Comparison of ENCODE assay signal across 2 cellular contexts in the genomic region with DNA sequence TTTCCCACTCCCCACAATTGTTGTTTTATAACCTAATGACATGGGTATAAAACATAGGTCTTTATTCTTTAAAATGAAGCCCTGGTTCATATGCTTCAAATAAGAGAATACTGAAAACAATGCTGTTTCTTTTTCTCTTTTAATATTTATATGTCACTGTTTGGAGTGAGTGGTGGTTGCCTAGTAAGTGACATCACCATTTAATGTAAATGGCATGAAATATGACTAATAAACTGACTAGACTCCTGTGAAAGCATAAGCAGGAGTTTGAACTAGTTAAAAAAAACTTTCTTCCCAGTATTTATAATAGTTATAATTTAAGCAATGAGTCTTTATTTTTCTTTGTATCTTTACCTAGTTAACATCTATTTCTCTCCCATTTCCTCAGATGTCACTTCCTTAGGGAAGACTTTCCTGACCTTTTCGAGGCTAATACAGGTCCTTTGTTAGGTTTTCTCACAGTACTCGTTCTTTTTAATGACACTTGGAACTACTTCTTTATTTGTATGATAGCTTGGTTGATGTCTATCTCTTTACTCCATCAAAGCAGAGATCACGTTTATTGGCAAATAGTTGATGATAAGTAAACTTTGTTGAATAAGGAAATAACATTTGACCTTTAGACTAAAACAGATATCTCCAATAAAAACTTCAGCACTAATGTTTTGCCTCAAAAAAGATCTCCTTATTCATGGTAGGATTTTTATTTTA.
A peak's percentile ranks its signal among the peaks of the same experiment; 100 is the strongest.
TF ChIP-seq lines count a peak whose summit lies in the region.

No MANE protein-coding gene starts in this region.

TF ChIP-seq in A549, 52 proteins besides CTCF, POLR2A, EP300 and RAD21:
- no peak for TF ChIP-seq FOSL2 (IDR thresholded peaks at IDR 0.05)
- TF ChIP-seq FOSL2 (CRISPR knock-in tag; IDR thresholded peaks at IDR 0.05), result peak; percentile 48
- TF ChIP-seq, protein P1, sequence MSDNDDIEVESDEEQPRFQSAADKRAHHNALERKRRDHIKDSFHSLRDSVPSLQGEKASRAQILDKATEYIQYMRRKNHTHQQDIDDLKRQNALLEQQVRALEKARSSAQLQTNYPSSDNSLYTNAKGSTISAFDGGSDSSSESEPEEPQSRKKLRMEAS (IDR thresholded peaks at IDR 0.05), result no peak
- TF ChIP-seq SREBF2 (IDR thresholded peaks at IDR 0.05), result no peak

TF ChIP-seq in SK-N-SH, 30 proteins besides CTCF, POLR2A, EP300 and RAD21:
- TF ChIP-seq, protein P2, sequence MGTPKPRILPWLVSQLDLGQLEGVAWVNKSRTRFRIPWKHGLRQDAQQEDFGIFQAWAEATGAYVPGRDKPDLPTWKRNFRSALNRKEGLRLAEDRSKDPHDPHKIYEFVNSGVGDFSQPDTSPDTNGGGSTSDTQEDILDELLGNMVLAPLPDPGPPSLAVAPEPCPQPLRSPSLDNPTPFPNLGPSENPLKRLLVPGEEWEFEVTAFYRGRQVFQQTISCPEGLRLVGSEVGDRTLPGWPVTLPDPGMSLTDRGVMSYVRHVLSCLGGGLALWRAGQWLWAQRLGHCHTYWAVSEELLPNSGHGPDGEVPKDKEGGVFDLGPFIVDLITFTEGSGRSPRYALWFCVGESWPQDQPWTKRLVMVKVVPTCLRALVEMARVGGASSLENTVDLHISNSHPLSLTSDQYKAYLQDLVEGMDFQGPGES (IDR thresholded peaks at IDR 0.05; ENCODE audit: low read depth, low read length), result no peak
- TF ChIP-seq, protein P3, sequence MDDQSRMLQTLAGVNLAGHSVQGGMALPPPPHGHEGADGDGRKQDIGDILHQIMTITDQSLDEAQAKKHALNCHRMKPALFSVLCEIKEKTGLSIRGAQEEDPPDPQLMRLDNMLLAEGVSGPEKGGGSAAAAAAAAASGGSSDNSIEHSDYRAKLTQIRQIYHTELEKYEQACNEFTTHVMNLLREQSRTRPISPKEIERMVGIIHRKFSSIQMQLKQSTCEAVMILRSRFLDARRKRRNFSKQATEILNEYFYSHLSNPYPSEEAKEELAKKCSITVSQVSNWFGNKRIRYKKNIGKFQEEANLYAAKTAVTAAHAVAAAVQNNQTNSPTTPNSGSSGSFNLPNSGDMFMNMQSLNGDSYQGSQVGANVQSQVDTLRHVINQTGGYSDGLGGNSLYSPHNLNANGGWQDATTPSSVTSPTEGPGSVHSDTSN (IDR thresholded peaks at IDR 0.05), result peak; percentile 32; the same call in 1 of the 2 replicates
- TF ChIP-seq FOSL2 (IDR thresholded peaks at IDR 0.05; ENCODE audit: borderline replicate concordance, low read depth), result no peak
- no peak for TF ChIP-seq TAF1 (IDR thresholded peaks at IDR 0.05; ENCODE audit: borderline replicate concordance, low read depth, low read length)
- no peak for TF ChIP-seq NRF1 (IDR thresholded peaks at IDR 0.05; ENCODE audit: low read depth, low read length)
TF ChIP-seq in SK-N-SH: peak in this region for 1.
